ENCODE assay signal across 12 cellular contexts in genomic region chr3:136171097-136171542, GRCh38. TPM values are rescaled to one million over a fixed set of nuclear protein-coding genes. Genes with fewer than 3 reads are reported as not detected.
A peak's percentile ranks its signal among the peaks of the same experiment; 100 is the strongest.
DNase-seq lines count a peak whose midpoint lies in the region; ATAC-seq and TF ChIP-seq lines count a peak whose summit lies in the region.
"Had no signal": no experiment of that assay in that cellular context is flagged by ENCODE, and none has a peak within 500 bp of the region (broad histone marks: within the 10 kb centered on the region; RNA-seq: fewer than 3 reads in every experiment).

No MANE protein-coding gene starts in this region.

- peaks cover 100% of the 10 kb centered on the region for H3K79me2 ChIP-seq in SU-DHL-6 (ENCODE audit: insufficient read depth, low read length)

- H3F3A ChIP-seq in SU-DHL-6 (ENCODE audit: insufficient read depth), result peaks cover 8% of the 10 kb centered on the region

- intact Hi-C loops in dorsolateral prefrontal cortex (cut with DNase I), result no loop called here

- H3K4me3 ChIP-seq in SU-DHL-6 (ENCODE audit: insufficient read depth, low read length, poor library complexity, severe bottlenecking), result no peak overlapping the region
- no peak overlapping the region for H3K4me3 ChIP-seq in dorsolateral prefrontal cortex

- POLR2A ChIA-PET in WTC11 (lab: Charles Lee), result interaction anchor here (1.2 kb wide), 1 partner anchor 25 kb away, joined by 7 read pairs; the partner anchor contains the start of gene MSL2

- no peak for TF ChIP-seq CTCF in SU-DHL-6 (IDR thresholded peaks at IDR 0.05; ENCODE audit: insufficient read depth, low read length, poor library complexity, severe bottlenecking)
- no peak for TF ChIP-seq CTCF in dorsolateral prefrontal cortex (IDR thresholded peaks at IDR 0.05 in 54 of 56, conservative IDR thresholded peaks at IDR 0.05 in 2 of 56; ENCODE audit: low read depth in 1 of 56, partially characterized antibody in 56 of 56)
- no peak for TF ChIP-seq CTCF in WTC11 (IDR thresholded peaks at IDR 0.05)

- H4K20me1 ChIP-seq in SU-DHL-6 (ENCODE audit: low read depth, low read length), result peaks cover 66% of the 10 kb centered on the region

- ATAC-seq in WTC11, result no peak
- ATAC-seq in HG03139 (IDR thresholded peaks at IDR 0.05; ENCODE audit: unreplicated experiment), result no peak

- H3K4me2 ChIP-seq in SU-DHL-6 (ENCODE audit: low read depth, low read length, poor library complexity, severe bottlenecking), result no peak overlapping the region

- DNase-seq in stimulated activated naive CD4-positive, alpha-beta T cell treated with Interleukin-2 at 50 U/mL for 16 hours (lab: John Stamatoyannopoulos, UW), result peak; percentile 21
- no peak for DNase-seq in stimulated activated naive CD4-positive, alpha-beta T cell (lab: John Stamatoyannopoulos, UW)
- DNase-seq in immature natural killer cell, result no peak
- no peak for DNase-seq in AG08396 (ENCODE audit: low spot score)
- no peak for DNase-seq in dorsolateral prefrontal cortex
- no peak for DNase-seq in WTC11 (ENCODE audit: low spot score)
- DNase-seq: activated CD4-positive, alpha-beta T cell treated with anti-CD3 and anti-CD28 coated beads for 1 hour; hippocampal formation; NCI-H82 had no signal

- no peak overlapping the region for H2AFZ ChIP-seq in SU-DHL-6 (ENCODE audit: low read depth, low read length, severe bottlenecking)

- H3K27me3 Mint-ChIP-seq in immature natural killer cell (ENCODE audit: low read depth in 3 of 3), result peaks cover 0 to 5% (median 2%) of the 10 kb centered on the region in 3 donors
- no peaks in the 10 kb centered on the region for H3K27me3 Mint-ChIP-seq in WTC11 (ENCODE audit: low read depth)

- no peaks in the 10 kb centered on the region for H3K27me3 ChIP-seq in SU-DHL-6 (ENCODE audit: low read length)
- no peaks in the 10 kb centered on the region for H3K27me3 ChIP-seq in dorsolateral prefrontal cortex

- H3K27ac Mint-ChIP-seq in immature natural killer cell (peak overlapping the region in 5 of 6 donors; percentile 29 to 77 (median 73)), WTC11 (no peak overlapping the region)

- H3K4me1 Mint-ChIP-seq in immature natural killer cell (peaks cover 40 to 41% of the 10 kb centered on the region in 2 donors), WTC11 (peaks cover 21% of the 10 kb centered on the region)

- no peaks in the 10 kb centered on the region for H3K36me3 ChIP-seq in SU-DHL-6 (ENCODE audit: low read length)

- H3K9ac ChIP-seq in SU-DHL-6 (ENCODE audit: low read length), result no peak overlapping the region

- H3K9me3 Mint-ChIP-seq in immature natural killer cell (no peaks in the 10 kb centered on the region), WTC11 (peaks cover 5% of the 10 kb centered on the region; the same call in 1 of the 2 replicates)

- no peaks in the 10 kb centered on the region for H3K9me2 ChIP-seq in SU-DHL-6 (replicated peaks; ENCODE audit: insufficient read depth, low read length)

- peak overlapping the region; percentile 5 to 31 (median 8) for H3K4me3 Mint-ChIP-seq in immature natural killer cell
- H3K4me3 Mint-ChIP-seq in WTC11, result no peak overlapping the region
- H3K4me3 Mint-ChIP-seq: brain had no signal

- no peaks in the 10 kb centered on the region for H3K9me3 ChIP-seq in SU-DHL-6 (ENCODE audit: insufficient read depth, low read length)

- CTCF ChIA-PET in WTC11 (lab: Charles Lee), result interaction anchor here (0.7 kb wide), 1 partner anchor 739 kb away, joined by 4 read pairs; no protein-coding TSS in a partner anchor

- H3K36me3 Mint-ChIP-seq in immature natural killer cell, result no peaks in the 10 kb centered on the region
- no peaks in the 10 kb centered on the region for H3K36me3 Mint-ChIP-seq in WTC11

- H3K27ac ChIP-seq in SU-DHL-6 (ENCODE audit: low read depth, low read length), result peak overlapping the region; percentile 22
- no peak overlapping the region for H3K27ac ChIP-seq in dorsolateral prefrontal cortex

TF ChIP-seq in WTC11, 78 proteins besides CTCF, POLR2A, EP300 and RAD21:
- TF ChIP-seq IRF2 (CRISPR knock-in tag; IDR thresholded peaks at IDR 0.05; ENCODE audit: borderline replicate concordance, low read depth), result no peak
- TF ChIP-seq ZMAT4 (CRISPR knock-in tag; IDR thresholded peaks at IDR 0.05), result no peak
- no peak for TF ChIP-seq HMGA2 (CRISPR knock-in tag; IDR thresholded peaks at IDR 0.05)
- no peak for TF ChIP-seq FOXJ3 (CRISPR knock-in tag; IDR thresholded peaks at IDR 0.05; ENCODE audit: borderline replicate concordance)
- TF ChIP-seq ZNF281 (CRISPR knock-in tag; IDR thresholded peaks at IDR 0.05), result no peak
- TF ChIP-seq, protein P1, sequence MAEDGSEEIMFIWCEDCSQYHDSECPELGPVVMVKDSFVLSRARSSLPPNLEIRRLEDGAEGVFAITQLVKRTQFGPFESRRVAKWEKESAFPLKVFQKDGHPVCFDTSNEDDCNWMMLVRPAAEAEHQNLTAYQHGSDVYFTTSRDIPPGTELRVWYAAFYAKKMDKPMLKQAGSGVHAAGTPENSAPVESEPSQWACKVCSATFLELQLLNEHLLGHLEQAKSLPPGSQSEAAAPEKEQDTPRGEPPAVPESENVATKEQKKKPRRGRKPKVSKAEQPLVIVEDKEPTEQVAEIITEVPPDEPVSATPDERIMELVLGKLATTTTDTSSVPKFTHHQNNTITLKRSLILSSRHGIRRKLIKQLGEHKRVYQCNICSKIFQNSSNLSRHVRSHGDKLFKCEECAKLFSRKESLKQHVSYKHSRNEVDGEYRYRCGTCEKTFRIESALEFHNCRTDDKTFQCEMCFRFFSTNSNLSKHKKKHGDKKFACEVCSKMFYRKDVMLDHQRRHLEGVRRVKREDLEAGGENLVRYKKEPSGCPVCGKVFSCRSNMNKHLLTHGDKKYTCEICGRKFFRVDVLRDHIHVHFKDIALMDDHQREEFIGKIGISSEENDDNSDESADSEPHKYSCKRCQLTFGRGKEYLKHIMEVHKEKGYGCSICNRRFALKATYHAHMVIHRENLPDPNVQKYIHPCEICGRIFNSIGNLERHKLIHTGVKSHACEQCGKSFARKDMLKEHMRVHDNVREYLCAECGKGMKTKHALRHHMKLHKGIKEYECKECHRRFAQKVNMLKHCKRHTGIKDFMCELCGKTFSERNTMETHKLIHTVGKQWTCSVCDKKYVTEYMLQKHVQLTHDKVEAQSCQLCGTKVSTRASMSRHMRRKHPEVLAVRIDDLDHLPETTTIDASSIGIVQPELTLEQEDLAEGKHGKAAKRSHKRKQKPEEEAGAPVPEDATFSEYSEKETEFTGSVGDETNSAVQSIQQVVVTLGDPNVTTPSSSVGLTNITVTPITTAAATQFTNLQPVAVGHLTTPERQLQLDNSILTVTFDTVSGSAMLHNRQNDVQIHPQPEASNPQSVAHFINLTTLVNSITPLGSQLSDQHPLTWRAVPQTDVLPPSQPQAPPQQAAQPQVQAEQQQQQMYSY (CRISPR knock-in tag; IDR thresholded peaks at IDR 0.05), result no peak
- TF ChIP-seq TEAD1 (CRISPR knock-in tag; IDR thresholded peaks at IDR 0.05), result no peak
- TF ChIP-seq NFATC4 (CRISPR knock-in tag; IDR thresholded peaks at IDR 0.05), result no peak
- TF ChIP-seq NR1H2 (CRISPR knock-in tag; IDR thresholded peaks at IDR 0.05), result no peak
- no peak for TF ChIP-seq IRF1 (CRISPR knock-in tag; IDR thresholded peaks at IDR 0.05)
- no peak for TF ChIP-seq GABPB1 (CRISPR knock-in tag; IDR thresholded peaks at IDR 0.05)
- no peak for TF ChIP-seq ZNF317 (CRISPR knock-in tag; IDR thresholded peaks at IDR 0.05; ENCODE audit: borderline replicate concordance, low read depth)
- TF ChIP-seq ESRRA (CRISPR knock-in tag; IDR thresholded peaks at IDR 0.05; ENCODE audit: borderline replicate concordance), result no peak
- TF ChIP-seq ZNF671 (CRISPR knock-in tag; IDR thresholded peaks at IDR 0.05), result no peak
- TF ChIP-seq ZBTB21 (CRISPR knock-in tag; IDR thresholded peaks at IDR 0.05; ENCODE audit: borderline replicate concordance), result no peak
- no peak for TF ChIP-seq TP53 (CRISPR knock-in tag; IDR thresholded peaks at IDR 0.05)
- no peak for TF ChIP-seq SOX15 (CRISPR knock-in tag; IDR thresholded peaks at IDR 0.05)

RNA-seq across cellular contexts. Expression of gene MSL2, which starts 25.0 kb away (rescaled TPM):
- polyA plus RNA-seq in immature natural killer cell, result 10 to 100 TPM; 25.9 to 39.0 (median 33.0) TPM
- total RNA-seq in dorsolateral prefrontal cortex, result 10 to 100 TPM; 30.4 to 70.4 (median 41.8) TPM
- 36.7 to 38.2 TPM (median 37.8 TPM) in 3 replicates for total RNA-seq in WTC11 (2021)
